Comparison of ENCODE assay signal across 9 cellular contexts in genomic region chr19:3285647-3286176, GRCh38.
DNase-seq lines count a peak whose midpoint lies in the region; ATAC-seq and TF ChIP-seq lines count a peak whose summit lies in the region.
"Had no signal": no experiment of that assay in that cellular context is flagged by ENCODE, and none has a peak within 500 bp of the region (broad histone marks: within the 10 kb centered on the region; RNA-seq: fewer than 3 reads in every experiment).

No MANE protein-coding gene starts in this region.

- H3K27me3 Mint-ChIP-seq in WTC11 (ENCODE audit: low read depth), result peaks cover 11% of the 10 kb centered on the region

- no peak overlapping the region for H3K4me3 ChIP-seq in GM06990 (replicated peaks; ENCODE audit: low read depth, low read length)
- H3K4me3 ChIP-seq in fibroblast of lung (replicated peaks in 1 of 4; ENCODE audit: control extremely low read depth in 1 of 4, insufficient read depth in 1 of 4, low read depth in 3 of 4, low read length in 4 of 4), result no peak overlapping the region
- peak overlapping the region; percentile 17 for H3K4me3 ChIP-seq in skeletal muscle cell (ENCODE audit: low read depth, low read length)
- no peak overlapping the region for H3K4me3 ChIP-seq in OCI-LY7 (ENCODE audit: low read depth, low read length, poor library complexity, severe bottlenecking)
- peak overlapping the region in 2 of 4 donors; percentile 18 to 27 for H3K4me3 ChIP-seq in esophagus muscularis mucosa

- H3K27ac Mint-ChIP-seq in WTC11, result no peak overlapping the region

- H3K4me3 Mint-ChIP-seq in WTC11, result peak overlapping the region; percentile 69

- no peaks in the 10 kb centered on the region for H4K20me1 ChIP-seq in fibroblast of lung (ENCODE audit: control insufficient read depth, extremely low read depth, insufficient read depth, low read length)
- H4K20me1 ChIP-seq in OCI-LY7 (ENCODE audit: insufficient read depth, low read length), result no peaks in the 10 kb centered on the region

- TF ChIP-seq POLR2A in esophagus muscularis mucosa (IDR thresholded peaks at IDR 0.05; ENCODE audit: low read depth), result no peak

- ATAC-seq in WTC11 (peak; percentile 38), GM18909 (IDR thresholded peaks at IDR 0.05; ENCODE audit: poor library complexity, unreplicated experiment) (no peak), GM21786 (IDR thresholded peaks at IDR 0.05; ENCODE audit: unreplicated experiment) (no peak)

- no peak for TF ChIP-seq EP300 in esophagus muscularis mucosa (IDR thresholded peaks at IDR 0.05)

- TF ChIP-seq CTCF in GM06990 (IDR thresholded peaks at IDR 0.05; ENCODE audit: insufficient read depth, low read length, poor library complexity, severe bottlenecking) (no peak), WTC11 (IDR thresholded peaks at IDR 0.05) (no peak), fibroblast of lung (conservative IDR thresholded peaks at IDR 0.05 in 1 of 2, IDR thresholded peaks at IDR 0.05 in 1 of 2; ENCODE audit: low read depth in 1 of 2, low read length in 2 of 2) (no peak), OCI-LY7 (conservative IDR thresholded peaks at IDR 0.05; ENCODE audit: low read length) (no peak), esophagus muscularis mucosa (IDR thresholded peaks at IDR 0.05) (no peak)

- H3K4me2 ChIP-seq in fibroblast of lung (ENCODE audit: extremely low read depth, insufficient read depth, low read length) (no peak overlapping the region), OCI-LY7 (ENCODE audit: low read length) (no peak overlapping the region)

- H2AFZ ChIP-seq in fibroblast of lung (ENCODE audit: low read length), result no peak overlapping the region
- H2AFZ ChIP-seq in OCI-LY7 (ENCODE audit: low read length), result no peak overlapping the region

- H3K9me3 ChIP-seq in fibroblast of lung (ENCODE audit: control insufficient read depth, insufficient read depth, low read depth, low read length) (no peaks in the 10 kb centered on the region), OCI-LY7 (ENCODE audit: low read length) (no peaks in the 10 kb centered on the region), esophagus muscularis mucosa (no peaks in the 10 kb centered on the region)

- no peak overlapping the region for H3K9ac ChIP-seq in fibroblast of lung (ENCODE audit: insufficient read depth, low read length)

- intact Hi-C loops in OCI-LY7 (cut with micrococcal nuclease; ENCODE audit: unreplicated experiment) (no loop called here), esophagus muscularis mucosa (cut with DNase I) (no loop called here)

- H3K27me3 ChIP-seq in GM06990 (replicated peaks; ENCODE audit: control insufficient read depth, insufficient read depth, low read length) (no peaks in the 10 kb centered on the region; the same call in 1 of the 2 replicates), fibroblast of lung (ENCODE audit: control insufficient read depth, insufficient read depth, low read length) (peaks cover 14% of the 10 kb centered on the region), esophagus muscularis mucosa (peaks cover 4 to 84% (median 40%) of the 10 kb centered on the region in 4 donors)

- BruUV-seq in OCI-LY7 (replicated peaks; lab: Mats Ljungman, UMichigan), result no TSS peak

- H3K4me1 ChIP-seq in fibroblast of lung (ENCODE audit: control insufficient read depth, extremely low read depth, insufficient read depth, low read length) (no peaks in the 10 kb centered on the region), OCI-LY7 (ENCODE audit: insufficient read depth, low read length, poor library complexity, severe bottlenecking) (no peaks in the 10 kb centered on the region), esophagus muscularis mucosa (peaks cover 9 to 24% (median 21%) of the 10 kb centered on the region in 4 donors)

- WGBS in esophagus muscularis mucosa, result 0% methylated on average over 7 of the region's 40 CpGs

- H3K36me3 ChIP-seq in GM06990 (ENCODE audit: control insufficient read depth, insufficient read depth, low read length) (no peaks in the 10 kb centered on the region), fibroblast of lung (ENCODE audit: control insufficient read depth, insufficient read depth, low read length) (no peaks in the 10 kb centered on the region), OCI-LY7 (ENCODE audit: insufficient read depth, low read length) (no peaks in the 10 kb centered on the region), esophagus muscularis mucosa (no peaks in the 10 kb centered on the region)

- H3K9me2 ChIP-seq in OCI-LY7 (ENCODE audit: insufficient read depth, low read length), result no peaks in the 10 kb centered on the region

- no peaks in the 10 kb centered on the region for H3K36me3 Mint-ChIP-seq in WTC11

- CTCF ChIA-PET in WTC11 (lab: Charles Lee), result interaction anchor here (0.5 to 2.6 kb wide), 13 partner anchors 10 to 335 kb away, joined by 3 to 105 read pairs (median 5); no protein-coding TSS in a partner anchor
- CTCF ChIA-PET in OCI-LY7 (lab: Charles Lee; ENCODE audit: unreplicated experiment), result no interaction called here

- POLR2A ChIA-PET in WTC11 (lab: Charles Lee) (interaction anchor here (2.1 kb wide), 1 partner anchor 10 kb away, joined by 21 read pairs; no protein-coding TSS in a partner anchor), OCI-LY7 (lab: Charles Lee) (no interaction called here)

- H3K9me3 Mint-ChIP-seq in WTC11, result no peaks in the 10 kb centered on the region
- H3K9me3 Mint-ChIP-seq: T-helper 1 cell treated with Interleukin-12 subunit alpha and Interleukin-12 subunit beta and Interleukin-4 antibody, amounts not matched to agents 30 μg/mL and 1 μg/mL, for 36 hours had no signal

- DNase-seq in GM06990 (ENCODE audit: extremely low read depth, insufficient read length), result peak; percentile 38
- no peak for DNase-seq in WTC11 (ENCODE audit: low spot score)
- peak; percentile 5 to 35 for DNase-seq in fibroblast of lung (ENCODE audit: low read depth in 2 of 2)
- DNase-seq in skeletal muscle cell (ENCODE audit: low read depth), result no peak
- no peak for DNase-seq in OCI-LY7 (ENCODE audit: low spot score)
- no peak for DNase-seq in esophagus muscularis mucosa (ENCODE audit: extremely low spot score)

- H3K27ac ChIP-seq in fibroblast of lung (ENCODE audit: insufficient read depth, low read length) (no peak overlapping the region), OCI-LY7 (ENCODE audit: low read depth, low read length, poor library complexity, severe bottlenecking) (no peak overlapping the region), esophagus muscularis mucosa (replicated peaks in 1 of 4) (no peak overlapping the region)

- H3K79me2 ChIP-seq in fibroblast of lung (ENCODE audit: control insufficient read depth, insufficient read depth, low read length) (no peaks in the 10 kb centered on the region), OCI-LY7 (ENCODE audit: insufficient read depth, low read depth, low read length) (no peaks in the 10 kb centered on the region)

- peaks cover 7% of the 10 kb centered on the region for H3K4me1 Mint-ChIP-seq in WTC11

TF ChIP-seq in WTC11, 78 proteins besides CTCF, POLR2A, EP300 and RAD21 (continues in another document):
- TF ChIP-seq AR (CRISPR knock-in tag; IDR thresholded peaks at IDR 0.05) (no peak), CREM (CRISPR knock-in tag; IDR thresholded peaks at IDR 0.05) (0 out of 2 replicates have a peak, but pooled peaks have one; percentile 28), MAX (CRISPR knock-in tag; IDR thresholded peaks at IDR 0.05) (peak; percentile 43; the same call in 1 of the 2 replicates), PRDM15 (CRISPR knock-in tag; IDR thresholded peaks at IDR 0.05) (no peak)

Comparison
In these comparisons a context has a peak if more than half of its experiments do, and no peak if none do; other contexts are left out.
1. DNase-seq: peak in GM06990 (single experiment) and fibroblast of lung (2 of 2); none in WTC11 (single experiment), skeletal muscle cell (single experiment), OCI-LY7 (single experiment) and esophagus muscularis mucosa (single experiment).